Comparison of ENCODE assay signal across 8 cellular contexts in the genomic region with DNA sequence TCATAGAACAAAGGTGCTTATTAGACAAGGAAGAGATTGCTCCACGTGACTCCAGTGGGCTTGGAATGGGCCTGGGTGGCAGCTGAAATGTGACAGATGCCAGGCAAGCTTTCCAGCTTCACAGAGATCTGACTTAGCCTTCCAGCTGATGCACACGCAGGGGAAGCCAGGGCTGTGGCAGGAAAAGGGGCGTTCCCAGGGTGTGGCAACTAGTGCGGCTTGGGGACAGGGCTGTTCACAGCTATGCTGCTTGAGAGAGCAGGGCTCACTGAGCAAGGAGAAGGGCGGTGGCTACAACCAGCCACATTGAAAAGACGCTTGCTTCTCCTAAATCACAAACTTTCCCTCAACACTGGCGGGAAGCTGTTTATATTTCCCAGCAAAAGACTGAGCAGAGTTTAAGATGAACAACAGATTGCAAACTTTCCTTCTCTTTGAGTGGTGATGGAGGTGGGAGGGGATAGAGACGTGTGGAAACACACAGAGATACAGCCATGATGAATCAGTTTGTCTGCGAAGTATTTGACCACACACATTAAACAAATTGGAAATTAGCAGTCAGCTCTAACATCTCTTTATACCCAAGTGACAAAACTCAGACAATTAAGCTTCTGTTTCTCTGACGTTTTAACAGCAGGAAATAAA.
DNase-seq lines count a peak whose midpoint lies in the region; ATAC-seq and TF ChIP-seq lines count a peak whose summit lies in the region.

No MANE protein-coding gene starts in this region.

- H3K4me1 Mint-ChIP-seq in type B pancreatic cell (ENCODE audit: unreplicated experiment) = peaks cover 49% of the 10 kb centered on the region

- peak; percentile 86 for DNase-seq in BE2C
- DNase-seq in Peyer's patch = peak in 2 of 3 donors; percentile 75
- peak in 4 of 7 donors; percentile 11 to 70 (median 24) for DNase-seq in adrenal gland
- no peak for DNase-seq in mesendoderm
- no peak for DNase-seq in type B pancreatic cell (ENCODE audit: extremely low spot score, unreplicated experiment)
- DNase-seq in DMS53 treated with DMSO at 0.1 percent for 48 hours (lab: John Stamatoyannopoulos, UW; ENCODE audit: unreplicated experiment) = no peak

- WGBS in adrenal gland, 4 donors = 56 to 67% (median 58%) methylated on average over 9 to 10 of the region's 10 CpGs
- no CpG with 5 or more reads among the region's 10 CpGs for WGBS in mesendoderm (ENCODE audit: extremely low coverage, insufficient coverage, low lambda C conversion rate)

- H3K4me3 ChIP-seq in BE2C (ENCODE audit: low read depth, low read length) = peak overlapping the region; percentile 15; the same call in 1 of the 2 replicates
- no peak overlapping the region for H3K4me3 ChIP-seq in Peyer's patch
- peak overlapping the region in 1 of 4 donors; percentile 2 for H3K4me3 ChIP-seq in adrenal gland
- no peak overlapping the region for H3K4me3 ChIP-seq in mesendoderm (ENCODE audit: low read length)

- H3K27me3 Mint-ChIP-seq in type B pancreatic cell = peaks cover 20% of the 10 kb centered on the region

- H3K4me3 Mint-ChIP-seq in type B pancreatic cell = peak overlapping the region; percentile 46

- no peak for TF ChIP-seq CTCF in BE2C (IDR thresholded peaks at IDR 0.05; ENCODE audit: low read depth, low read length)
- no peak for TF ChIP-seq CTCF in Peyer's patch (IDR thresholded peaks at IDR 0.05)
- TF ChIP-seq CTCF in adrenal gland (IDR thresholded peaks at IDR 0.05) = no peak
- TF ChIP-seq CTCF in type B pancreatic cell (conservative IDR thresholded peaks at IDR 0.05) = no peak

- no peak overlapping the region for H2AK5ac ChIP-seq in mesendoderm (ENCODE audit: low read length)

- peak overlapping the region; percentile 3 for H3K23ac ChIP-seq in mesendoderm (ENCODE audit: low read length)

- no peaks in the 10 kb centered on the region for H3K27me3 ChIP-seq in BE2C
- H3K27me3 ChIP-seq in Peyer's patch = no peaks in the 10 kb centered on the region
- no peaks in the 10 kb centered on the region for H3K27me3 ChIP-seq in adrenal gland
- H3K27me3 ChIP-seq in mesendoderm (ENCODE audit: insufficient read depth, low read length, poor library complexity) = no peaks in the 10 kb centered on the region

- no peak overlapping the region for H3K56ac ChIP-seq in mesendoderm (ENCODE audit: low read length)

- peak overlapping the region in 2 of 4 donors; percentile 16 to 49 for H3K27ac ChIP-seq in Peyer's patch
- H3K27ac ChIP-seq in adrenal gland = no peak overlapping the region
- no peak overlapping the region for H3K27ac ChIP-seq in mesendoderm (ENCODE audit: low read depth, low read length)

- no peak overlapping the region for H4K8ac ChIP-seq in mesendoderm (ENCODE audit: low read depth, low read length)

- TF ChIP-seq POLR2A in Peyer's patch (IDR thresholded peaks at IDR 0.05) (no peak), adrenal gland (IDR thresholded peaks at IDR 0.05) (peak in 1 of 2 donors; percentile 10)

- H2BK120ac ChIP-seq in mesendoderm (ENCODE audit: low read depth, low read length) = no peak overlapping the region

- no peak overlapping the region for H2BK15ac ChIP-seq in mesendoderm (replicated peaks; ENCODE audit: low read depth)

- H3K9me3 Mint-ChIP-seq in type B pancreatic cell = no peaks in the 10 kb centered on the region

- no peak overlapping the region for H3K9ac ChIP-seq in mesendoderm (ENCODE audit: low read length)

- ATAC-seq in GM19035 (IDR thresholded peaks at IDR 0.05; ENCODE audit: unreplicated experiment) = no peak
- no peak for ATAC-seq in HG03571 (IDR thresholded peaks at IDR 0.05; ENCODE audit: unreplicated experiment)

- no peak overlapping the region for H3K4ac ChIP-seq in mesendoderm (ENCODE audit: low read depth, low read length)

- H4K5ac ChIP-seq in mesendoderm (ENCODE audit: low read length) = no peak overlapping the region

- H3K18ac ChIP-seq in mesendoderm (ENCODE audit: low read length) = no peak overlapping the region

- H3K79me1 ChIP-seq in mesendoderm (ENCODE audit: low read length) = no peaks in the 10 kb centered on the region

- H3K36me3 ChIP-seq in BE2C (no peaks in the 10 kb centered on the region), Peyer's patch (no peaks in the 10 kb centered on the region), adrenal gland (replicated peaks in 1 of 2) (no peaks in the 10 kb centered on the region), mesendoderm (ENCODE audit: control insufficient read depth, insufficient read depth, low read length) (no peaks in the 10 kb centered on the region)

- no peak overlapping the region for H2BK5ac ChIP-seq in mesendoderm (ENCODE audit: low read length)

- intact Hi-C loops in adrenal gland (cut with DNase I) = no loop called here

- H3K9me3 ChIP-seq in BE2C (no peaks in the 10 kb centered on the region), Peyer's patch (no peaks in the 10 kb centered on the region), adrenal gland (replicated peaks in 1 of 3) (no peaks in the 10 kb centered on the region)

- H3K4me2 ChIP-seq in mesendoderm (ENCODE audit: low read length) = no peak overlapping the region

- H3K36me3 Mint-ChIP-seq in type B pancreatic cell = no peaks in the 10 kb centered on the region

- H3K4me1 ChIP-seq in BE2C = peaks cover 58% of the 10 kb centered on the region
- H3K4me1 ChIP-seq in Peyer's patch = peaks cover 0 to 10% (median 0%) of the 10 kb centered on the region in 4 donors
- peaks cover 0 to 5% of the 10 kb centered on the region in 2 donors for H3K4me1 ChIP-seq in adrenal gland (replicated peaks in 1 of 2)
- no peaks in the 10 kb centered on the region for H3K4me1 ChIP-seq in mesendoderm (ENCODE audit: control insufficient read depth, low read depth, low read length)

- H3K27ac Mint-ChIP-seq in type B pancreatic cell = peak overlapping the region; percentile 62

- H3K79me2 ChIP-seq in mesendoderm (ENCODE audit: control insufficient read depth, insufficient read depth, low read length) = no peaks in the 10 kb centered on the region

Comparison
In these comparisons a context has a peak if more than half of its experiments do, and no peak if none do; other contexts are left out.
1. DNase-seq: peak in BE2C (single experiment), Peyer's patch (2 of 3) and adrenal gland (4 of 7); none in mesendoderm (single experiment), type B pancreatic cell (single experiment) and DMS53 treated with DMSO at 0.1 percent for 48 hours (single experiment).